In genomic region chr3:46536758-46537157, GRCh38 we compare ENCODE assay signal across 33 cellular contexts. TPM values are rescaled to one million over a fixed set of nuclear protein-coding genes. Genes with fewer than 3 reads are reported as not detected.
DNase-seq lines count a peak whose midpoint lies in the region; ATAC-seq lines count a peak whose summit lies in the region.
"Had no signal": no experiment of that assay in that cellular context is flagged by ENCODE, and none has a peak within 500 bp of the region (broad histone marks: within the 10 kb centered on the region; RNA-seq: fewer than 3 reads in every experiment).

No MANE protein-coding gene starts in this region.

- peak overlapping the region; percentile 57 for H3K4me3 ChIP-seq in Karpas-422 (ENCODE audit: low read length)
- H3K4me3 ChIP-seq in skeletal muscle tissue (ENCODE audit: low read length in 3 of 3), result no peak overlapping the region
- H3K4me3 ChIP-seq: smooth muscle cell, thyroid gland, vagina had no signal

- no peaks in the 10 kb centered on the region for H3K36me3 ChIP-seq in Karpas-422 (ENCODE audit: insufficient read depth, low read length)
- peaks cover 33 to 38% (median 36%) of the 10 kb centered on the region in 3 donors for H3K36me3 ChIP-seq in skeletal muscle tissue (ENCODE audit: control insufficient read depth in 3 of 3, insufficient read depth in 3 of 3, low read length in 3 of 3)
- H3K36me3 ChIP-seq: vagina had no signal

- no peak overlapping the region for H3K4me3 Mint-ChIP-seq in activated naive CD8-positive, alpha-beta T cell treated with anti-CD3 and anti-CD28 coated beads, Interleukin-2, amount 50 U/mL, for 24 hours
- H3K4me3 Mint-ChIP-seq: activated T-cell treated with anti-CD3 and anti-CD28 coated beads, Interleukin-2, amount 50 U/mL, for 24 hours; HFFc6; stimulated activated naive CD8-positive, alpha-beta T cell treated with anti-CD3 and anti-CD28 coated beads, Interleukin-15, Interleukin-2, amounts not matched to agents 100 ng/mL and 50 ng/mL, for 24 hours had no signal

- no peaks in the 10 kb centered on the region for H3K9me2 ChIP-seq in Karpas-422 (replicated peaks; ENCODE audit: insufficient read depth, low read length)

- H3K9ac ChIP-seq in Karpas-422 (ENCODE audit: low read length) (no peak overlapping the region), skeletal muscle tissue (ENCODE audit: low read depth in 1 of 3, low read length in 3 of 3) (no peak overlapping the region)

- peaks cover 49% of the 10 kb centered on the region for H3K4me1 Mint-ChIP-seq in activated naive CD8-positive, alpha-beta T cell treated with anti-CD3 and anti-CD28 coated beads, Interleukin-2, amount 50 U/mL, for 24 hours

- H3K9me3 Mint-ChIP-seq in activated naive CD8-positive, alpha-beta T cell treated with anti-CD3 and anti-CD28 coated beads, Interleukin-2, amount 50 U/mL, for 24 hours, result no peaks in the 10 kb centered on the region
- H3K9me3 Mint-ChIP-seq: activated T-cell treated with anti-CD3 and anti-CD28 coated beads, Interleukin-2, amount 50 U/mL, for 24 hours; HFFc6; stimulated activated naive CD8-positive, alpha-beta T cell treated with anti-CD3 and anti-CD28 coated beads, Interleukin-15, Interleukin-2, amounts not matched to agents 100 ng/mL and 50 ng/mL, for 24 hours had no signal

- ATAC-seq in activated naive CD8-positive, alpha-beta T cell treated with anti-CD3 and anti-CD28 coated beads, Interleukin-2, amount 50 U/mL, for 24 hours, result peak; percentile 42
- no peak for ATAC-seq in HG02884 (IDR thresholded peaks at IDR 0.05; ENCODE audit: unreplicated experiment)

- H3K27me3 Mint-ChIP-seq in activated naive CD8-positive, alpha-beta T cell treated with anti-CD3 and anti-CD28 coated beads, Interleukin-2, amount 50 U/mL, for 24 hours, result peaks cover 2% of the 10 kb centered on the region
- H3K27me3 Mint-ChIP-seq: activated T-cell treated with anti-CD3 and anti-CD28 coated beads, Interleukin-2, amount 50 U/mL, for 24 hours; stimulated activated naive CD8-positive, alpha-beta T cell treated with anti-CD3 and anti-CD28 coated beads, Interleukin-15, Interleukin-2, amounts not matched to agents 100 ng/mL and 50 ng/mL, for 24 hours had no signal

- no peaks in the 10 kb centered on the region for H3K9me3 ChIP-seq in Karpas-422 (ENCODE audit: low read length)
- H3K9me3 ChIP-seq in skeletal muscle tissue (ENCODE audit: control insufficient read depth in 3 of 3, low read length in 3 of 3), result no peaks in the 10 kb centered on the region
- H3K9me3 ChIP-seq: Caco-2, thyroid gland, vagina had no signal

- peaks cover 9% of the 10 kb centered on the region; the same call in 1 of the 2 replicates for H4K20me1 ChIP-seq in Karpas-422 (ENCODE audit: insufficient read depth, low read depth, low read length)

- no peaks in the 10 kb centered on the region for H3K79me2 ChIP-seq in Karpas-422 (ENCODE audit: low read length)

- H3K4me2 ChIP-seq in Karpas-422 (ENCODE audit: low read depth, low read length, poor library complexity, severe bottlenecking), result peak overlapping the region; percentile 78
- H3K4me2 ChIP-seq: smooth muscle cell had no signal

- H3K27ac ChIP-seq in Karpas-422 (ENCODE audit: low read length) (no peak overlapping the region), skeletal muscle tissue (ENCODE audit: low read depth, low read length) (peak overlapping the region; percentile 52)
- H3K27ac ChIP-seq: thyroid gland, vagina, VCaP had no signal

- in situ Hi-C loops in G401 (cut with HindIII; ENCODE audit: low sequenced_read_pairs), result no loop called here

- H3K36me3 Mint-ChIP-seq in activated naive CD8-positive, alpha-beta T cell treated with anti-CD3 and anti-CD28 coated beads, Interleukin-2, amount 50 U/mL, for 24 hours (ENCODE audit: low read depth), result no peaks in the 10 kb centered on the region

- H3K4me1 ChIP-seq in Karpas-422 (ENCODE audit: low read length), result peaks cover 44% of the 10 kb centered on the region
- peaks cover 12 to 35% (median 31%) of the 10 kb centered on the region in 3 donors for H3K4me1 ChIP-seq in skeletal muscle tissue (ENCODE audit: control insufficient read depth in 3 of 3, insufficient read depth in 3 of 3, low read length in 3 of 3)
- H3K4me1 ChIP-seq: Caco-2, vagina had no signal

- no peak overlapping the region for H2AFZ ChIP-seq in Karpas-422 (ENCODE audit: low read length)

- DNase-seq in stimulated activated CD4-positive, alpha-beta T cell treated with anti-CD3 and anti-CD28 coated beads, Interleukin-15, amount 100 ng/mL, for 24 hours, result peak; percentile 8
- DNase-seq in stimulated activated CD4-positive, alpha-beta T cell treated with anti-CD3 and anti-CD28 coated beads, Interleukin-4, amount 100 ng/mL, for 1 hour, result no peak
- DNase-seq in Karpas-422, result no peak
- DNase-seq in activated naive CD8-positive, alpha-beta T cell treated with anti-CD3 and anti-CD28 coated beads, Interleukin-2, amount 50 U/mL, for 24 hours, result no peak
- no peak for DNase-seq in G401 (ENCODE audit: low spot score)
- DNase-seq in KG1 (lab: John Stamatoyannopoulos, UW), result no peak
- DNase-seq: activated CD4-positive, alpha-beta T cell treated with anti-CD3 and anti-CD28 coated beads for 48 hours; activated gamma-delta T cell; activated T-cell treated with anti-CD3 and anti-CD28 coated beads, Interleukin-2, amount 50 U/mL, for 24 hours; AML-193; Caco-2; DMS53; erythroblast; glutamatergic neuron; HFFc6; MV-4-11; NCI-H1436; NCI-H2081; NCI-H345; NCI-H748 treated with DMSO at 0.1 percent for 48 hours; retina; SIG-M5; stimulated activated CD4-positive, alpha-beta T cell treated with anti-CD3 and anti-CD28 coated beads, Interleukin-1b, Interleukin-23, amount 100 ng/mL, for 48 hours; thyroid gland had no signal

- 0 out of 2 replicates have a peak, but pooled peaks cover 6% of the 10 kb centered on the region for H3K27me3 ChIP-seq in Karpas-422 (ENCODE audit: low read length)
- H3K27me3 ChIP-seq in skeletal muscle tissue (ENCODE audit: control insufficient read depth in 3 of 3, insufficient read depth in 3 of 3, low read length in 3 of 3), result no peaks in the 10 kb centered on the region
- H3K27me3 ChIP-seq: thyroid gland, vagina had no signal

- no peak overlapping the region for H3K27ac Mint-ChIP-seq in activated naive CD8-positive, alpha-beta T cell treated with anti-CD3 and anti-CD28 coated beads, Interleukin-2, amount 50 U/mL, for 24 hours
- H3K27ac Mint-ChIP-seq: activated T-cell treated with anti-CD3 and anti-CD28 coated beads, Interleukin-2, amount 50 U/mL, for 24 hours; HFFc6; stimulated activated naive CD8-positive, alpha-beta T cell treated with anti-CD3 and anti-CD28 coated beads, Interleukin-15, Interleukin-2, amounts not matched to agents 100 ng/mL and 50 ng/mL, for 24 hours had no signal

RNA-seq across cellular contexts. Expression of gene LRRC2, which starts 29.3 kb away (rescaled TPM):
- not detected in 2 replicates for total RNA-seq in Karpas-422 (2014; rRNA removed; shearing (Covaris generic); ENCODE audit: low replicate concordance)
- total RNA-seq in skeletal muscle tissue, result 3.7 TPM
- not detected in 2 replicates for total RNA-seq in G401 (2014; rRNA removed; shearing (Covaris generic))

RNA-seq across cellular contexts. Expression of gene RTP3, which starts 39.0 kb away (rescaled TPM):
- total RNA-seq in Karpas-422 (2014; rRNA removed; shearing (Covaris generic); ENCODE audit: low replicate concordance), result not detected in 2 replicates
- total RNA-seq in skeletal muscle tissue, result under 0.01 TPM
- not detected in 2 replicates for total RNA-seq in G401 (2014; rRNA removed; shearing (Covaris generic))
- total RNA-seq: A673, Caco-2, H1, HFFc6, osteocyte, smooth muscle cell, thyroid gland, vagina had no signal
